19 cellular contexts compared by ENCODE assay signal in the genomic region with DNA sequence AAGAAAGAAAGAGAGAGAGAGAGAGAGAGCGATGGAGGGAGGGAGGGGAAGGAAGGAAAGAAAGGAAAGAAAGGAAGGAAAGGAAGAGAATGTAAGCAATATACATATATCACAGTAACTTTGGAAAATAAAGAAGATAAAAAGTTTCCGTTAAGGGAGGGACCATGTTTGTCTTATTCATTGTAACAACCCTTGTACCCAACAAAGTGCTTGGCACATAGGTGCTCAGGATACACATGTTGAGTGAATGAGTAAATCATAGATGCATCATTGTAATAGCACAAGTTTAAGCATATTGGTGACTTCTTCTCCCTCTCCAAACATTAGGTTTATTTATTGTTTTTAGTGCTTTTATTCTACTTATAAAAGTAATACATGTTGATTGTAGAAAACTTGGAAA. TPM values are rescaled to one million over a fixed set of nuclear protein-coding genes. Genes with fewer than 3 reads are reported as not detected.
DNase-seq lines count a peak whose midpoint lies in the region; ATAC-seq and TF ChIP-seq lines count a peak whose summit lies in the region.
"Had no signal": no experiment of that assay in that cellular context is flagged by ENCODE, and none has a peak within 500 bp of the region (broad histone marks: within the 10 kb centered on the region; RNA-seq: fewer than 3 reads in every experiment).

No MANE protein-coding gene starts in this region.

- H3K27ac ChIP-seq in neutrophil: peak overlapping the region; percentile 67
- no peak overlapping the region for H3K27ac ChIP-seq in neuronal stem cell (replicated peaks; ENCODE audit: low read length)
- H3K27ac ChIP-seq in osteoblast (ENCODE audit: low read depth, low read length): no peak overlapping the region
- H3K27ac ChIP-seq: BLaER1 had no signal

- H2BK120ac ChIP-seq in neuronal stem cell (ENCODE audit: low read depth, low read length): no peak overlapping the region

- H3K4me3 ChIP-seq in neutrophil (ENCODE audit: low read depth in 1 of 2, low read length in 1 of 2) (no peak overlapping the region), neuronal stem cell (ENCODE audit: low read length in 2 of 2) (no peak overlapping the region), osteoblast (ENCODE audit: insufficient read depth, low read length) (no peak overlapping the region)
- H3K4me3 ChIP-seq: BLaER1 had no signal

- H2AFZ ChIP-seq in neuronal stem cell (ENCODE audit: low read length) (no peak overlapping the region), osteoblast (ENCODE audit: low read length) (no peak overlapping the region)

- H3K14ac ChIP-seq in neuronal stem cell (ENCODE audit: low read length): no peak overlapping the region

- H3K36me3 ChIP-seq in neutrophil (no peaks in the 10 kb centered on the region), neuronal stem cell (replicated peaks in 1 of 2; ENCODE audit: control insufficient read depth in 2 of 2, insufficient read depth in 2 of 2, low read length in 2 of 2) (peaks cover 0 to 1% of the 10 kb centered on the region in 2 donors), osteoblast (ENCODE audit: insufficient read depth, low read length) (no peaks in the 10 kb centered on the region)
- H3K36me3 ChIP-seq: BE2C, BLaER1 had no signal

- peak; percentile 93 for ATAC-seq in left colon

- H2AK5ac ChIP-seq in neuronal stem cell (ENCODE audit: low read depth, low read length): no peak overlapping the region

- H3K9me3 ChIP-seq in neutrophil (no peaks in the 10 kb centered on the region), neuronal stem cell (replicated peaks in 1 of 2; ENCODE audit: control insufficient read depth in 2 of 2, insufficient read depth in 1 of 2, low read depth in 1 of 2, low read length in 2 of 2) (peaks cover 2 to 7% of the 10 kb centered on the region in 2 donors), osteoblast (ENCODE audit: low read depth, low read length) (peaks cover 12% of the 10 kb centered on the region)
- H3K9me3 ChIP-seq: BE2C had no signal

- no peak overlapping the region for H2BK5ac ChIP-seq in neuronal stem cell (ENCODE audit: low read length)

- no peak overlapping the region for H3K23ac ChIP-seq in neuronal stem cell (ENCODE audit: low read depth, low read length, poor library complexity)

- H4K20me1 ChIP-seq in osteoblast (ENCODE audit: insufficient read depth, low read length): no peaks in the 10 kb centered on the region
- H4K20me1 ChIP-seq: BLaER1 had no signal

- H3K4me1 ChIP-seq in neutrophil (ENCODE audit: control insufficient read depth in 1 of 2, insufficient read depth in 1 of 2, low read depth in 1 of 2, low read length in 1 of 2) (peaks cover 12 to 22% of the 10 kb centered on the region in 2 experiments), neuronal stem cell (ENCODE audit: control insufficient read depth in 2 of 2, insufficient read depth in 1 of 2, low read depth in 1 of 2, low read length in 2 of 2) (no peaks in the 10 kb centered on the region), osteoblast (ENCODE audit: insufficient read depth, low read length) (no peaks in the 10 kb centered on the region)
- H3K4me1 ChIP-seq: BE2C had no signal

- no peak overlapping the region for H3K9ac ChIP-seq in neuronal stem cell (ENCODE audit: low read depth, low read length, poor library complexity)
- H3K9ac ChIP-seq: BLaER1 had no signal

- no peaks in the 10 kb centered on the region for H3K79me1 ChIP-seq in neuronal stem cell (ENCODE audit: low read depth, low read length)

- no peak overlapping the region for H2BK15ac ChIP-seq in neuronal stem cell (ENCODE audit: low read length)

- H3K27me3 ChIP-seq in neutrophil (no peaks in the 10 kb centered on the region), neuronal stem cell (ENCODE audit: control insufficient read depth in 3 of 3, insufficient read depth in 3 of 3, low read depth in 1 of 3, low read length in 3 of 3) (no peaks in the 10 kb centered on the region), osteoblast (ENCODE audit: insufficient read depth, low read length) (no peaks in the 10 kb centered on the region)
- H3K27me3 ChIP-seq: BE2C, BLaER1 had no signal

- H3K79me2 ChIP-seq in osteoblast (ENCODE audit: insufficient read depth, low read length): no peaks in the 10 kb centered on the region

- H2BK12ac ChIP-seq in neuronal stem cell (ENCODE audit: low read length): no peak overlapping the region

- H3K4me2 ChIP-seq in neuronal stem cell (ENCODE audit: insufficient read depth, low read length, poor library complexity, severe bottlenecking): no peak overlapping the region
- no peak overlapping the region for H3K4me2 ChIP-seq in osteoblast (ENCODE audit: insufficient read depth, low read length)
- H3K4me2 ChIP-seq: BLaER1 had no signal

- no peak overlapping the region for H4K8ac ChIP-seq in neuronal stem cell (ENCODE audit: low read depth, low read length)

- no peak overlapping the region for H3K18ac ChIP-seq in neuronal stem cell (ENCODE audit: low read length)

- H4K91ac ChIP-seq in neuronal stem cell (ENCODE audit: low read depth, low read length, poor library complexity): no peak overlapping the region

- TF ChIP-seq CTCF in neutrophil (IDR thresholded peaks at IDR 0.05) (no peak), osteoblast (IDR thresholded peaks at IDR 0.05; ENCODE audit: extremely low read depth, low read depth, low read length) (no peak)

- intact Hi-C loops in left colon (cut with DNase I, micrococcal nuclease): no loop called here

- no CpG with 5 or more reads among the region's 2 CpGs for WGBS in neuronal stem cell (ENCODE audit: extremely low coverage in 2 of 2, insufficient read length in 2 of 2, insufficient replicate concordance in 1 of 2), 2 donors

- H3K4ac ChIP-seq in neuronal stem cell (ENCODE audit: low read length): no peak overlapping the region

- no peak for DNase-seq in left colon
- no peak for DNase-seq in DMS53 (lab: John Stamatoyannopoulos, UW)
- no peak for DNase-seq in neuronal stem cell (ENCODE audit: low spot score)
- no peak for DNase-seq in osteoblast (ENCODE audit: insufficient read length, low spot score, missing footprints)
- DNase-seq: 8988T; ACHN; BE2C; C1 segment of cervical spinal cord; CD4-positive, alpha-beta memory T cell; CD4-positive, CD25-positive, alpha-beta regulatory T cell; CD8-positive, alpha-beta memory T cell; COR-L47; DMS 273 treated with DMSO at 0.1 percent for 48 hours; DMS153; DMS79 treated with DMSO at 0.1 percent for 48 hours; GF-D8 had no signal

RNA-seq across cellular contexts. Expression of gene ZNRF3, which starts 39.7 kb away (rescaled TPM):
- total RNA-seq in left colon: 1 to 10 TPM; 6.2 to 7.0 TPM
- polyA plus RNA-seq in neuronal stem cell (2013, experiment 1 of 2): 9.4 TPM
- polyA plus RNA-seq in neuronal stem cell (2013, experiment 2 of 2): 9.0 TPM
- total RNA-seq in osteoblast: 4.7 and 6.9 TPM in 2 replicates
- polyA plus RNA-seq: CD14-positive monocyte had no signal

RNA-seq across cellular contexts. Expression of gene XBP1, which starts 43.3 kb away (rescaled TPM):
- total RNA-seq in left colon (100 to 1,000 TPM; 206 to 255 TPM), osteoblast (199 and 219 TPM in 2 replicates)
- 47.9 TPM for polyA plus RNA-seq in neuronal stem cell (2013, experiment 1 of 2)
- 46.0 TPM for polyA plus RNA-seq in neuronal stem cell (2013, experiment 2 of 2)
